ENCODE assay signal across 8 cellular contexts in the genomic region with DNA sequence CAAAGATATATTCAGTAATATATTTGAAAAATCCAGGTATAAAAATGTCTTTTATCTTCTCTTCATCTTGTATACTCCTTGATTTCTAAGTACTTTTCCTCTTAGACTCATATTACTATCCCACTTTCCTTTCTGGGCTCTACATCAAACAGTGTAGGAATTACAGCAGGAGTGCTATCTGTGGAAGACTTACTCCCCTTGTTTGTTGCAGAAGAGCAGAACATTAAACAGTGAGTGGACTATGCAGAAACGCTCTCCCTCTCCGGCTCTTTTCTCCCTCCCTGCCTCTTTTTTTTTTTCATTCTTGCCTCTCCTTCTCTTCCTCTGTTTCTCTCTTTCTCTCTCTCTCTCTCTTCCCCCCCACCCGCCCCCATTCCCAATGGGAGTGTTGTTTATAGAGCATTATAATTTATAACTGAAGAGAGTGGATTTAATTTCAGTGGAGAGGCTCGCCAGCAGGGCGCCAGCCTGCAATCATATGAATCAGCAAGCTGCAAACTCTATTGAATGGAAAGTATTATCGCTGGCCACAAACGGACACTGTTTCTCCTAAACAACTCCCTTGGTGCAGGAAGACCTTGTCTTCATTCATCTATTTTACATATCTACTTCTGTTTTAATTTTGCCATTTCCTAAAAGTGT.
DNase-seq lines count a peak whose midpoint lies in the region; ATAC-seq, FAIRE-seq and TF ChIP-seq lines count a peak whose summit lies in the region.

No MANE protein-coding gene starts in this region.

- H3K4me3 Mint-ChIP-seq in astrocyte (ENCODE audit: unreplicated experiment), result peak overlapping the region; percentile 31
- H3K4me3 Mint-ChIP-seq in naive thymus-derived CD4-positive, alpha-beta T cell, result no peak overlapping the region

- CTCF ChIA-PET in naive thymus-derived CD4-positive, alpha-beta T cell (lab: Charles Lee), result no interaction called here

- H3K27ac ChIP-seq in astrocyte (ENCODE audit: low read depth, low read length) (no peak overlapping the region), mesenchymal stem cell (ENCODE audit: low read length, poor library complexity, severe bottlenecking) (peak overlapping the region; percentile 38)
- H3K27ac ChIP-seq in naive thymus-derived CD4-positive, alpha-beta T cell (ENCODE audit: low read depth, low read length), result no peak overlapping the region

- H4K8ac ChIP-seq in mesenchymal stem cell (ENCODE audit: low read length), result no peak overlapping the region

- H3K14ac ChIP-seq in mesenchymal stem cell (ENCODE audit: low read length in 2 of 2), result no peak overlapping the region

- H2AFZ ChIP-seq in astrocyte (ENCODE audit: low read depth, low read length) (no peak overlapping the region), mesenchymal stem cell (ENCODE audit: low read depth, low read length) (no peak overlapping the region)

- peak overlapping the region; percentile 56 for H3K27ac Mint-ChIP-seq in astrocyte (ENCODE audit: unreplicated experiment)
- peak overlapping the region in 1 of 9 donors; percentile 28 for H3K27ac Mint-ChIP-seq in naive thymus-derived CD4-positive, alpha-beta T cell

- H3K79me2 ChIP-seq in astrocyte (ENCODE audit: insufficient read depth, low read length), result no peaks in the 10 kb centered on the region

- H3K4me1 Mint-ChIP-seq in astrocyte (ENCODE audit: low read depth, unreplicated experiment), result peaks cover 36% of the 10 kb centered on the region
- H3K4me1 Mint-ChIP-seq in naive thymus-derived CD4-positive, alpha-beta T cell, result peaks cover 10 to 36% (median 31%) of the 10 kb centered on the region in 7 donors

- POLR2A ChIA-PET in naive thymus-derived CD4-positive, alpha-beta T cell (lab: Charles Lee), result no interaction called here

- H3K9me3 ChIP-seq in astrocyte (ENCODE audit: insufficient read depth, low read depth, low read length), result no peaks in the 10 kb centered on the region
- H3K9me3 ChIP-seq in mesenchymal stem cell (ENCODE audit: control insufficient read depth, low read length), result no peaks in the 10 kb centered on the region
- no peaks in the 10 kb centered on the region for H3K9me3 ChIP-seq in naive thymus-derived CD4-positive, alpha-beta T cell (ENCODE audit: control insufficient read depth in 2 of 3, low read length in 3 of 3)

- no peaks in the 10 kb centered on the region for H4K20me1 ChIP-seq in astrocyte (ENCODE audit: insufficient read depth, low read length)

- H2AK5ac ChIP-seq in mesenchymal stem cell (ENCODE audit: low read length, severe bottlenecking), result no peak overlapping the region

- H3K36me3 Mint-ChIP-seq in astrocyte (ENCODE audit: low read depth, unreplicated experiment), result no peaks in the 10 kb centered on the region
- H3K36me3 Mint-ChIP-seq in naive thymus-derived CD4-positive, alpha-beta T cell, result peaks cover 0 to 4% (median 0%) of the 10 kb centered on the region in 5 donors

- no peaks in the 10 kb centered on the region for H3K9me3 Mint-ChIP-seq in astrocyte (ENCODE audit: unreplicated experiment)
- H3K9me3 Mint-ChIP-seq in naive thymus-derived CD4-positive, alpha-beta T cell, result no peaks in the 10 kb centered on the region

- H3K36me3 ChIP-seq in astrocyte (ENCODE audit: insufficient read depth, low read length) (no peaks in the 10 kb centered on the region), mesenchymal stem cell (ENCODE audit: control insufficient read depth in 1 of 2, insufficient read depth in 2 of 2, low read depth in 1 of 2, low read length in 2 of 2) (no peaks in the 10 kb centered on the region)
- no peaks in the 10 kb centered on the region for H3K36me3 ChIP-seq in naive thymus-derived CD4-positive, alpha-beta T cell (ENCODE audit: control insufficient read depth in 2 of 3, insufficient read depth in 3 of 3, low read length in 3 of 3)

- H2BK120ac ChIP-seq in mesenchymal stem cell (ENCODE audit: low read depth, low read length), result no peak overlapping the region

- H3K27me3 ChIP-seq in astrocyte (ENCODE audit: insufficient read depth, low read length) (no peaks in the 10 kb centered on the region), mesenchymal stem cell (ENCODE audit: control insufficient read depth in 1 of 2, insufficient read depth in 1 of 2, low read length in 2 of 2) (no peaks in the 10 kb centered on the region)
- H3K27me3 ChIP-seq in naive thymus-derived CD4-positive, alpha-beta T cell (ENCODE audit: control insufficient read depth in 2 of 2, insufficient read depth in 2 of 2, low read length in 2 of 2), result no peaks in the 10 kb centered on the region

- no peak for ATAC-seq in naive thymus-derived CD4-positive, alpha-beta T cell
- ATAC-seq in HG03571 (IDR thresholded peaks at IDR 0.05; ENCODE audit: unreplicated experiment), result no peak

- H2BK5ac ChIP-seq in mesenchymal stem cell (ENCODE audit: low read depth, low read length, poor library complexity, severe bottlenecking), result no peak overlapping the region

- H2BK12ac ChIP-seq in mesenchymal stem cell (ENCODE audit: low read length in 2 of 2), result no peak overlapping the region

- H3K9ac ChIP-seq in astrocyte (ENCODE audit: low read length), result no peak overlapping the region
- H3K9ac ChIP-seq in mesenchymal stem cell (ENCODE audit: low read length), result peak overlapping the region; percentile 67

- 0% methylated on average over 4 of the region's 7 CpGs for WGBS in mesenchymal stem cell

- DNase-seq in C1 segment of cervical spinal cord (lab: John Stamatoyannopoulos, UW), result peak in 9 of 14 donors; percentile 4 to 28 (median 10)
- DNase-seq in NCI-H146 treated with DMSO at 0.1 percent for 48 hours (lab: John Stamatoyannopoulos, UW; ENCODE audit: unreplicated experiment), result peak; percentile 54
- peak; percentile 54 for DNase-seq in astrocyte (ENCODE audit: low read depth)
- peak; percentile 75 for DNase-seq in mesenchymal stem cell
- DNase-seq in activated effector memory CD4-positive, alpha-beta T cell treated with anti-CD3 and anti-CD28 coated beads, Interleukin-2, amount 50 U/mL, for 16 hours, result no peak
- no peak for DNase-seq in naive thymus-derived CD4-positive, alpha-beta T cell
- no peak for DNase-seq in activated CD8-positive, alpha-beta memory T cell treated with anti-CD3 and anti-CD28 coated beads for 24 hours

- H3K4ac ChIP-seq in mesenchymal stem cell (ENCODE audit: low read depth in 1 of 2, low read length in 2 of 2), result no peak overlapping the region

- no peak overlapping the region for H2BK15ac ChIP-seq in mesenchymal stem cell (ENCODE audit: low read depth, poor library complexity, severe bottlenecking)

- no peak for TF ChIP-seq CTCF in astrocyte (IDR thresholded peaks at IDR 0.05; ENCODE audit: insufficient read depth, low read depth, low read length)

- intact Hi-C loops in naive thymus-derived CD4-positive, alpha-beta T cell (cut with micrococcal nuclease), result no loop called here

- H4K91ac ChIP-seq in mesenchymal stem cell (ENCODE audit: low read length), result no peak overlapping the region

- H3K27me3 Mint-ChIP-seq in astrocyte (ENCODE audit: low read depth, unreplicated experiment), result no peaks in the 10 kb centered on the region
- H3K27me3 Mint-ChIP-seq in naive thymus-derived CD4-positive, alpha-beta T cell, result peaks cover 0 to 10% (median 0%) of the 10 kb centered on the region in 5 donors

- H3K4me1 ChIP-seq in astrocyte (ENCODE audit: insufficient read depth, low read length), result peaks cover 6% of the 10 kb centered on the region
- peaks cover 2% of the 10 kb centered on the region for H3K4me1 ChIP-seq in mesenchymal stem cell (ENCODE audit: control insufficient read depth, insufficient read depth, low read depth, low read length)
- peaks cover 0 to 14% of the 10 kb centered on the region in 2 donors for H3K4me1 ChIP-seq in naive thymus-derived CD4-positive, alpha-beta T cell (ENCODE audit: control insufficient read depth in 2 of 2, insufficient read depth in 2 of 2, low read length in 2 of 2)

- no peaks in the 10 kb centered on the region for H3K79me1 ChIP-seq in mesenchymal stem cell (replicated peaks; ENCODE audit: low read length, poor library complexity, severe bottlenecking)

- peak overlapping the region in 1 of 2 experiments; percentile 12 for H3K18ac ChIP-seq in mesenchymal stem cell (ENCODE audit: low read depth in 1 of 2, low read length in 2 of 2)

- H3K4me3 ChIP-seq in astrocyte (ENCODE audit: insufficient read depth, low read depth, low read length), result no peak overlapping the region
- H3K4me3 ChIP-seq in mesenchymal stem cell (ENCODE audit: insufficient read depth in 1 of 2, low read depth in 1 of 2, low read length in 2 of 2), result peak overlapping the region in 1 of 2 experiments; percentile 65
- H3K4me3 ChIP-seq in naive thymus-derived CD4-positive, alpha-beta T cell (ENCODE audit: low read length), result no peak overlapping the region

- FAIRE-seq in astrocyte (lab: Jason Lieb, UNC), result peak; percentile 83

- H3K4me2 ChIP-seq in astrocyte (ENCODE audit: low read length) (peak overlapping the region; percentile 71), mesenchymal stem cell (ENCODE audit: low read length, poor library complexity, severe bottlenecking) (peak overlapping the region; percentile 50)

- H3K23ac ChIP-seq in mesenchymal stem cell (ENCODE audit: low read length in 2 of 2), result no peak overlapping the region

Comparison
In these comparisons a context has a peak if more than half of its experiments do, and no peak if none do; other contexts are left out.
1. DNase-seq: peak in C1 segment of cervical spinal cord (9 of 14), NCI-H146 treated with DMSO at 0.1 percent for 48 hours (single experiment), astrocyte (single experiment) and mesenchymal stem cell (single experiment); none in activated effector memory CD4-positive, alpha-beta T cell treated with anti-CD3 and anti-CD28 coated beads, Interleukin-2, amount 50 U/mL, for 16 hours (single experiment), naive thymus-derived CD4-positive, alpha-beta T cell (0 of 9) and activated CD8-positive, alpha-beta memory T cell treated with anti-CD3 and anti-CD28 coated beads for 24 hours (single experiment).